Comparison of ENCODE assay signal across 8 cellular contexts in genomic region chr17:71975998-71976649, GRCh38.
A peak's percentile ranks its signal among the peaks of the same experiment; 100 is the strongest.
DNase-seq lines count a peak whose midpoint lies in the region; ATAC-seq, FAIRE-seq and TF ChIP-seq lines count a peak whose summit lies in the region.

No MANE protein-coding gene starts in this region.

- POLR2A ChIA-PET in A673 (lab: Charles Lee; ENCODE audit: low non-redundant PET), result no interaction called here

- DNase-seq in DMS53 (lab: John Stamatoyannopoulos, UW) (peak; percentile 60), SW 1271 (lab: John Stamatoyannopoulos, UW) (peak; percentile 58 to 73), pancreas (peak; percentile 22 to 58 (median 38)), NCI-H2227 (lab: John Stamatoyannopoulos, UW; ENCODE audit: unreplicated experiment) (no peak), A673 (ENCODE audit: low spot score) (no peak)
- DNase-seq in activated CD8-positive, alpha-beta memory T cell treated with anti-CD3 and anti-CD28 coated beads, Interleukin-2, amount 50 U/mL, for 48 hours, result no peak

- H3K4me3 ChIP-seq in gastroesophageal sphincter (peak overlapping the region in 1 of 2 donors; percentile 45), pancreas (no peak overlapping the region), A673 (ENCODE audit: low read depth, low read length, poor library complexity, severe bottlenecking) (no peak overlapping the region)

- H3K27ac ChIP-seq in gastroesophageal sphincter, result peak overlapping the region in 3 of 4 donors; percentile 25 to 74 (median 41)
- H3K27ac ChIP-seq in pancreas, result no peak overlapping the region
- no peak overlapping the region for H3K27ac ChIP-seq in A673 (ENCODE audit: low read depth, low read length, poor library complexity, severe bottlenecking)

- H3K36me3 ChIP-seq in gastroesophageal sphincter (no peaks in the 10 kb centered on the region), pancreas (no peaks in the 10 kb centered on the region), A673 (ENCODE audit: insufficient read depth, low read length, poor library complexity, severe bottlenecking) (no peaks in the 10 kb centered on the region)

- TF ChIP-seq EP300 in gastroesophageal sphincter (IDR thresholded peaks at IDR 0.05), result no peak

- H3K27me3 ChIP-seq in gastroesophageal sphincter (no peaks in the 10 kb centered on the region), pancreas (no peaks in the 10 kb centered on the region), A673 (replicated peaks; ENCODE audit: insufficient read depth, low read depth, low read length, poor library complexity) (no peaks in the 10 kb centered on the region)

- ATAC-seq in gastroesophageal sphincter (peak; percentile 95), pancreas (peak; percentile 55 to 96 (median 94)), GM19467 (IDR thresholded peaks at IDR 0.05; ENCODE audit: unreplicated experiment) (no peak)

- TF ChIP-seq POLR2A in gastroesophageal sphincter (IDR thresholded peaks at IDR 0.05), result no peak

- WGBS in gastroesophageal sphincter (ENCODE audit: low coverage in 1 of 2), 2 donors, result 42 to 43% methylated on average over 4 to 5 of the region's 15 CpGs
- WGBS in pancreas, 2 donors, result 69 to 79% methylated on average over 14 to 15 of the region's 15 CpGs

- TF ChIP-seq CTCF in gastroesophageal sphincter (IDR thresholded peaks at IDR 0.05) (no peak), pancreas (IDR thresholded peaks at IDR 0.05) (no peak), A673 (conservative IDR thresholded peaks at IDR 0.05; ENCODE audit: low read depth, low read length) (no peak)

- H3K9me3 ChIP-seq in gastroesophageal sphincter (no peaks in the 10 kb centered on the region), pancreas (no peaks in the 10 kb centered on the region), A673 (ENCODE audit: low read depth, low read length, poor library complexity, severe bottlenecking) (no peaks in the 10 kb centered on the region)

- no TSS peak for BruUV-seq in A673 (replicated peaks; lab: Mats Ljungman, UMichigan)

- H3K4me1 ChIP-seq in gastroesophageal sphincter, result peaks cover 0 to 22% (median 0%) of the 10 kb centered on the region in 3 donors
- H3K4me1 ChIP-seq in pancreas, result no peaks in the 10 kb centered on the region
- H3K4me1 ChIP-seq in A673 (ENCODE audit: insufficient read depth, low read length, poor library complexity, severe bottlenecking), result no peaks in the 10 kb centered on the region

- CTCF ChIA-PET in A673 (lab: Charles Lee), result no interaction called here

- intact Hi-C loops in pancreas (cut with DNase I) (no loop called here), A673 (cut with micrococcal nuclease; ENCODE audit: unreplicated experiment) (no loop called here)

- no peak for FAIRE-seq in pancreas (lab: Jason Lieb, UNC)

Comparison
In these comparisons a context has a peak if more than half of its experiments do, and no peak if none do; other contexts are left out.
1. DNase-seq: peak in DMS53 (single experiment), SW 1271 (2 of 2) and pancreas (6 of 6); none in NCI-H2227 (single experiment), A673 (single experiment) and activated CD8-positive, alpha-beta memory T cell treated with anti-CD3 and anti-CD28 coated beads, Interleukin-2, amount 50 U/mL, for 48 hours (single experiment).
2. H3K27ac ChIP-seq: peak in gastroesophageal sphincter (3 of 4); none in pancreas (0 of 4) and A673 (single experiment).